22 cellular contexts compared by ENCODE assay signal in genomic region chr13:40765602-40766001, GRCh38.
"Had no signal": no experiment of that assay in that cellular context is flagged by ENCODE, and none has a peak within 500 bp of the region (broad histone marks: within the 10 kb centered on the region; RNA-seq: fewer than 3 reads in every experiment).

No MANE protein-coding gene starts in this region.

- H3K9me3 Mint-ChIP-seq: activated B cell treated with CpG ODN at 0.5 μM for 24 hours, immature natural killer cell, naive B cell had no signal

- DNase-seq: activated B cell treated with CpG ODN at 0.5 μM for 24 hours; activated CD4-positive, alpha-beta T cell treated with anti-CD3 and anti-CD28 coated beads for 48 hours; activated CD8-positive, alpha-beta memory T cell treated with anti-CD3 and anti-CD28 coated beads, Interleukin-2, amount 50 U/mL, for 48 hours; activated gamma-delta T cell; activated T-cell treated with anti-CD3 and anti-CD28 coated beads, Interleukin-2, amount 50 U/mL, for 48 hours; brain microvascular endothelial cell; caudate nucleus; dermis blood vessel endothelial cell; effector CD8-positive, alpha-beta T cell; erythroblast; foreskin keratinocyte; immature natural killer cell; lower lobe of right lung; naive B cell; nucleus accumbens; stimulated activated CD4-positive, alpha-beta T cell treated with anti-CD3 and anti-CD28 coated beads, Interleukin-4, amount 100 ng/mL, for 1 hour; stimulated activated naive CD4-positive, alpha-beta T cell; testis; trophoblast cell; uterus had no signal

- H3K4me1 ChIP-seq: uterus had no signal

- H3K27ac Mint-ChIP-seq: activated B cell treated with CpG ODN at 0.5 μM for 24 hours, immature natural killer cell, naive B cell had no signal

- H3K9me3 ChIP-seq: ascending aorta, lower lobe of right lung, testis, uterus had no signal

- H3K27ac ChIP-seq: ascending aorta, brain microvascular endothelial cell, foreskin keratinocyte, lower lobe of right lung, uterus had no signal

- ATAC-seq: foreskin keratinocyte, lower lobe of right lung, sciatic nerve had no signal

- H3K27me3 Mint-ChIP-seq: activated B cell treated with CpG ODN at 0.5 μM for 24 hours, naive B cell had no signal

- H3K27me3 ChIP-seq: ascending aorta, brain microvascular endothelial cell, foreskin keratinocyte, testis, uterus had no signal

- H3K4me3 Mint-ChIP-seq: activated B cell treated with CpG ODN at 0.5 μM for 24 hours, immature natural killer cell, naive B cell had no signal

- H3K4me3 ChIP-seq: ascending aorta, lower lobe of right lung, testis, uterus had no signal

- H3K36me3 ChIP-seq: brain microvascular endothelial cell, uterus had no signal
